ENCODE assay signal across 15 cellular contexts in the genomic region with DNA sequence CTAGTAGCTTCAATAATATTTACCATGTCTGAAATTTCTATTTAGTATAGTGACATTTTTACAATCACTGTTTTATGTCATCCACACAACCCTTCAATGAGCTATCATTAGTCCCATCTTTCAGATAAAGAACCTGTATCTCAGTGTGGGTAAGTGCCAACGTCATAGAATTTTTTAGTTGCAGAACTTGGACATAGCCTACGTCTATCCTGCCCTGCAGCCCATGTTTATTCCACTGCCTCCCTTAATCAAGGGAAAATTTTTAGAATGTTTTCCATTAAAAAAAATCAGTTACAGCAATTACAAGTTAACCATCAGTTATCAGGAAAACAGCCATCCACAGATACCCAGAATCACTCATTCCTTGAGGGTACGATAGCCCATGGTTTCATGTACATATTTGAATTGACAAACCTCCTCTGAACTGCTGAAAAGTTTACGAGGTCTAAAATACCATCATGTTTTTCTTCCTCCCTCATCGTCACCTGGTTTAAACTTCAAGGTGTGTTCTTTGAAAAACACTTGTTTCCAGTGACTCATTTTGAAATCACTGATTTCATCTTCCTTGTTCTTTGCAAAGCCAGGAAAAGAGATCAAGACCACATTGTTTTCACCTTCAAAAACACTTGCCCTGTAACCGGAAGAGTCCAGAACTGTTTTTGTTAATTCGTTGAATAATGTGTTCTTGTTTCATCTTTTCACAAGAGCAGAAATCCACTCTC.
DNase-seq lines count a peak whose midpoint lies in the region; ATAC-seq and TF ChIP-seq lines count a peak whose summit lies in the region.
"Had no signal": no experiment of that assay in that cellular context is flagged by ENCODE, and none has a peak within 500 bp of the region (broad histone marks: within the 10 kb centered on the region; RNA-seq: fewer than 3 reads in every experiment).

No MANE protein-coding gene starts in this region.

- H3K79me2 ChIP-seq in mammary epithelial cell (ENCODE audit: insufficient read depth, low read length): no peaks in the 10 kb centered on the region

- H3K36me3 ChIP-seq in mammary epithelial cell (ENCODE audit: insufficient read depth, low read length) (no peaks in the 10 kb centered on the region), endodermal cell (ENCODE audit: control insufficient read depth, insufficient read depth, low read length) (no peaks in the 10 kb centered on the region)
- H3K36me3 ChIP-seq: thoracic aorta had no signal

- CTCF ChIA-PET in mammary epithelial cell (lab: Charles Lee; ENCODE audit: low non-redundant PET): no interaction called here

- H3K27ac ChIP-seq in mammary epithelial cell (ENCODE audit: insufficient read depth, low read depth, low read length): no peak overlapping the region
- no peak overlapping the region for H3K27ac ChIP-seq in endodermal cell (ENCODE audit: low read depth, low read length)
- H3K27ac ChIP-seq: thoracic aorta had no signal

- no peaks in the 10 kb centered on the region for H3K9me3 ChIP-seq in mammary epithelial cell (replicated peaks; ENCODE audit: insufficient read depth, low read length)
- peaks cover 4% of the 10 kb centered on the region for H3K9me3 ChIP-seq in endodermal cell (ENCODE audit: control insufficient read depth, low read length)
- H3K9me3 ChIP-seq: thoracic aorta had no signal

- in situ Hi-C loops in mammary epithelial cell (cut with MboI; ENCODE audit: low sequenced_read_pairs in 2 of 2): no loop called here

- peak overlapping the region; percentile 48 for H3K4me2 ChIP-seq in mammary epithelial cell (ENCODE audit: insufficient read depth, low read depth, low read length)

- H3K4me3 Mint-ChIP-seq in endodermal cell: no peak overlapping the region
- H3K4me3 Mint-ChIP-seq: neural crest cell had no signal

- H3K4me1 ChIP-seq in mammary epithelial cell (ENCODE audit: insufficient read depth, low read length) (peaks cover 7% of the 10 kb centered on the region), endodermal cell (ENCODE audit: control insufficient read depth, insufficient read depth, low read length) (no peaks in the 10 kb centered on the region)

- H3K27me3 ChIP-seq in mammary epithelial cell (ENCODE audit: insufficient read depth, low read length) (no peaks in the 10 kb centered on the region), endodermal cell (ENCODE audit: control insufficient read depth, insufficient read depth, low read length, poor library complexity, severe bottlenecking) (peaks cover 5% of the 10 kb centered on the region)

- H3K4me3 ChIP-seq in mammary epithelial cell (replicated peaks in 1 of 3; ENCODE audit: insufficient read depth in 1 of 3, low read depth in 2 of 3, low read length in 3 of 3) (no peak overlapping the region), endodermal cell (ENCODE audit: low read length) (no peak overlapping the region)
- H3K4me3 ChIP-seq: thoracic aorta had no signal

- H2AFZ ChIP-seq in mammary epithelial cell (ENCODE audit: low read depth, low read length): peak overlapping the region; percentile 43

- H4K20me1 ChIP-seq in mammary epithelial cell (ENCODE audit: insufficient read depth, low read length): no peaks in the 10 kb centered on the region

- BruUV-seq in mammary epithelial cell (replicated peaks; lab: Mats Ljungman, UMichigan): no TSS peak

- WGBS in mammary epithelial cell (ENCODE audit: low coverage, missing lambda C conversion rate): 4% methylated on average over 7 of the region's 7 CpGs
- 90 to 93% methylated on average over 7 of the region's 7 CpGs for WGBS in endodermal cell (ENCODE audit: insufficient coverage in 1 of 2, insufficient read length in 1 of 2), 2 experiments

- H3K9ac ChIP-seq in mammary epithelial cell (ENCODE audit: insufficient read depth, low read length): no peak overlapping the region
- no peak overlapping the region for H3K9ac ChIP-seq in endodermal cell (ENCODE audit: extremely low read depth, low read length, poor library complexity, severe bottlenecking)

- dilution Hi-C loops in mammary epithelial cell (cut with HindIII; ENCODE audit: low sequenced_read_pairs): no loop called here

- H3K4me1 Mint-ChIP-seq in endodermal cell: no peaks in the 10 kb centered on the region
- H3K4me1 Mint-ChIP-seq: neural crest cell had no signal

- DNase-seq in mammary epithelial cell: peak; percentile 79
- DNase-seq in sciatic nerve (ENCODE audit: low spot score): no peak
- no peak for DNase-seq in hippocampal formation (lab: John Stamatoyannopoulos, UW)
- DNase-seq in endodermal cell: no peak
- DNase-seq: effector CD4-positive, alpha-beta T cell; H7; head of caudate nucleus; MM.1S; NCI-H2227 treated with DMSO at 0.1 percent for 48 hours had no signal

- no peaks in the 10 kb centered on the region for H3K36me3 Mint-ChIP-seq in endodermal cell (ENCODE audit: low read depth)

- H3K9me3 Mint-ChIP-seq in endodermal cell: no peaks in the 10 kb centered on the region
- H3K9me3 Mint-ChIP-seq: neural crest cell had no signal

- intact Hi-C loops in mammary epithelial cell (cut with micrococcal nuclease) (no loop called here), sciatic nerve (cut with DNase I) (no loop called here)

- H3K27ac Mint-ChIP-seq in endodermal cell: no peak overlapping the region

- no peaks in the 10 kb centered on the region for H3K27me3 Mint-ChIP-seq in endodermal cell (ENCODE audit: insufficient read depth)

- ATAC-seq in GM18511 (IDR thresholded peaks at IDR 0.05; ENCODE audit: unreplicated experiment): peak; percentile 50
- peak; percentile 52 for ATAC-seq in GM21515 (IDR thresholded peaks at IDR 0.05; ENCODE audit: unreplicated experiment)
- ATAC-seq in sciatic nerve: peak; percentile 59
- ATAC-seq in GM19324 (IDR thresholded peaks at IDR 0.05; ENCODE audit: low FRiP score, unreplicated experiment): no peak
- ATAC-seq: left lobe of liver had no signal

- no peak for TF ChIP-seq CTCF in mammary epithelial cell (conservative IDR thresholded peaks at IDR 0.05 in 1 of 2, IDR thresholded peaks at IDR 0.05 in 1 of 2; ENCODE audit: extremely low read depth in 1 of 2, insufficient read depth in 1 of 2, low read depth in 1 of 2, low read length in 2 of 2)
- TF ChIP-seq CTCF in endodermal cell (conservative IDR thresholded peaks at IDR 0.05): no peak
